ENCODE assay signal across 16 cellular contexts in the genomic region with DNA sequence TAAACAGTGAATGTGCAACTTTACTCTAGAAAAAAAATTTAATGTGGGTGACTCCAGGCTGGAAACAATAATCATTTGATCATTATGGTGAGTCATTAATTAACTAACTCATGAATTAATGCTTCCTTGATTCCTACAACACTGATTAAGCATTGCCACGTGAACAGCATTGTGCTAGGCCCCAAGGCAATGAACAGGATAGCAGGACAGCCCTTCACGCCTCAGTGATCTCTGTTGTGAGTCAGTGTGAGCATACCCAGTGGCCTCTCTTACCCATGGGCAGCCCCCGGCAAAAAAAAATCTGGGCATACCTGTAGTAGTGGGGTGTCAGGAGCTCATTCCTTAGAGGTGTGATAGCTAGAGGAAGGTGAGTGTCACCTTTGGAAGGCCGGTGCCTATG.
DNase-seq lines count a peak whose midpoint lies in the region; ATAC-seq, FAIRE-seq and TF ChIP-seq lines count a peak whose summit lies in the region.
"Had no signal": no experiment of that assay in that cellular context is flagged by ENCODE, and none has a peak within 500 bp of the region (broad histone marks: within the 10 kb centered on the region; RNA-seq: fewer than 3 reads in every experiment).

No MANE protein-coding gene starts in this region.

- TF ChIP-seq POLR2A in breast epithelium (IDR thresholded peaks at IDR 0.05), result no peak

- H3K27ac ChIP-seq in breast epithelium, result peak overlapping the region in 1 of 2 donors; percentile 14
- H3K27ac ChIP-seq in RWPE2 (ENCODE audit: poor library complexity, severe bottlenecking), result peak overlapping the region; percentile 5
- H3K27ac ChIP-seq in small intestine (ENCODE audit: low read depth in 1 of 2, low read length in 1 of 2), result peak overlapping the region; percentile 2 to 21
- H3K27ac ChIP-seq: 22Rv1, hepatocyte, neutrophil had no signal

- no peak for TF ChIP-seq CTCF in MCF 10A (IDR thresholded peaks at IDR 0.05; ENCODE audit: unreplicated experiment)
- TF ChIP-seq CTCF in breast epithelium (IDR thresholded peaks at IDR 0.05), result no peak
- no peak for TF ChIP-seq CTCF in RWPE2 (IDR thresholded peaks at IDR 0.05; ENCODE audit: poor library complexity, severe bottlenecking)
- TF ChIP-seq CTCF in Caco-2 (IDR thresholded peaks at IDR 0.05; ENCODE audit: insufficient read depth in 1 of 2, low read depth in 1 of 2, low read length in 1 of 2, severe bottlenecking in 1 of 2, unreplicated experiment in 1 of 2), result no peak
- TF ChIP-seq CTCF in D721Med (IDR thresholded peaks at IDR 0.05; ENCODE audit: insufficient read depth, missing control alignments), result no peak

- H3K36me3 ChIP-seq in breast epithelium, result no peaks in the 10 kb centered on the region
- H3K36me3 ChIP-seq in RWPE2 (ENCODE audit: low read depth), result no peaks in the 10 kb centered on the region
- H3K36me3 ChIP-seq in small intestine (ENCODE audit: control insufficient read depth in 2 of 2, insufficient read depth in 2 of 2, low read length in 2 of 2), result no peaks in the 10 kb centered on the region
- H3K36me3 ChIP-seq in Caco-2 (ENCODE audit: control insufficient read depth, insufficient read depth, low read length), result no peaks in the 10 kb centered on the region
- H3K36me3 ChIP-seq: neutrophil had no signal

- H3K4me3 Mint-ChIP-seq in MCF 10A (ENCODE audit: unreplicated experiment) (no peak overlapping the region), Caco-2 (ENCODE audit: unreplicated experiment) (no peak overlapping the region)
- H3K4me3 Mint-ChIP-seq: CD4-positive, CD25-positive, alpha-beta regulatory T cell had no signal

- H3K36me3 Mint-ChIP-seq in MCF 10A (ENCODE audit: insufficient read depth, unreplicated experiment), result no peaks in the 10 kb centered on the region
- no peaks in the 10 kb centered on the region for H3K36me3 Mint-ChIP-seq in Caco-2 (ENCODE audit: insufficient read depth, unreplicated experiment)
- H3K36me3 Mint-ChIP-seq: CD4-positive, CD25-positive, alpha-beta regulatory T cell had no signal

- no peak for FAIRE-seq in small intestine (lab: Jason Lieb, UNC)
- no peak for FAIRE-seq in D721Med (lab: Jason Lieb, UNC)
- FAIRE-seq: HTR-8/SVneo had no signal

- peaks cover 35% of the 10 kb centered on the region for H3K4me1 Mint-ChIP-seq in MCF 10A (ENCODE audit: insufficient read depth, unreplicated experiment)
- no peaks in the 10 kb centered on the region for H3K4me1 Mint-ChIP-seq in Caco-2 (ENCODE audit: low read depth, unreplicated experiment)
- H3K4me1 Mint-ChIP-seq: CD4-positive, CD25-positive, alpha-beta regulatory T cell had no signal

- BruUV-seq in MCF 10A (replicated peaks; lab: Mats Ljungman, UMichigan) (no TSS peak), Caco-2 (replicated peaks; lab: Mats Ljungman, UMichigan) (no TSS peak)

- peak; percentile 62 for DNase-seq in MCF 10A (ENCODE audit: unreplicated experiment)
- no peak for DNase-seq in breast epithelium (ENCODE audit: low spot score in 2 of 2)
- DNase-seq in RWPE2 (ENCODE audit: low spot score), result no peak
- DNase-seq in foreskin melanocyte, result peak; percentile 94
- DNase-seq in small intestine, result peak; percentile 87
- DNase-seq in Caco-2, result no peak
- no peak for DNase-seq in NCI-H524 treated with DMSO at 0.1 percent for 48 hours (lab: John Stamatoyannopoulos, UW)
- DNase-seq in D721Med (ENCODE audit: insufficient read length, low spot score), result no peak
- DNase-seq: activated naive CD4-positive, alpha-beta T cell treated with Interleukin-2 at 50 U/mL for 16 hours; caudate nucleus; CD4-positive, CD25-positive, alpha-beta regulatory T cell; NCI-H2171 had no signal

- H3K4me3 ChIP-seq in breast epithelium (no peak overlapping the region), RWPE2 (ENCODE audit: severe bottlenecking) (no peak overlapping the region), small intestine (ENCODE audit: low read depth in 1 of 2, low read length in 2 of 2) (no peak overlapping the region), Caco-2 (ENCODE audit: low read depth, low read length) (no peak overlapping the region)
- H3K4me3 ChIP-seq: hepatocyte had no signal

- POLR2A ChIA-PET in MCF 10A (lab: Yijun Ruan, JAX) (no interaction called here), Caco-2 (lab: Charles Lee) (interaction anchor here (0.7 kb wide), 1 partner anchor 171 kb away, joined by 15 read pairs; no protein-coding TSS in a partner anchor)

- H3K9me3 Mint-ChIP-seq in MCF 10A (ENCODE audit: unreplicated experiment) (no peaks in the 10 kb centered on the region), Caco-2 (ENCODE audit: unreplicated experiment) (no peaks in the 10 kb centered on the region)
- H3K9me3 Mint-ChIP-seq: CD4-positive, CD25-positive, alpha-beta regulatory T cell had no signal

- H3K27ac Mint-ChIP-seq in MCF 10A (ENCODE audit: low read depth, unreplicated experiment) (peak overlapping the region; percentile 49), Caco-2 (ENCODE audit: unreplicated experiment) (no peak overlapping the region)
- H3K27ac Mint-ChIP-seq: CD4-positive, CD25-positive, alpha-beta regulatory T cell had no signal

- H3K4me1 ChIP-seq in breast epithelium (no peaks in the 10 kb centered on the region), RWPE2 (ENCODE audit: insufficient read depth, poor library complexity, severe bottlenecking) (peaks cover 19% of the 10 kb centered on the region), small intestine (ENCODE audit: control insufficient read depth in 2 of 2, insufficient read depth in 1 of 2, low read depth in 1 of 2, low read length in 1 of 2) (peaks cover 1 to 3% of the 10 kb centered on the region in 2 donors), Caco-2 (no peaks in the 10 kb centered on the region)

- peak; percentile 85 for ATAC-seq in RWPE2 (ENCODE audit: low read depth)

- intact Hi-C loops in MCF 10A (cut with micrococcal nuclease) (no loop called here), breast epithelium (cut with DNase I; ENCODE audit: low total_unique reads) (no loop called here), Caco-2 (cut with micrococcal nuclease; ENCODE audit: unreplicated experiment) (no loop called here)

- WGBS in small intestine, 3 donors, result 24 to 65% (median 56%) methylated on average over 4 of the region's 4 CpGs

- no peaks in the 10 kb centered on the region for H3K9me3 ChIP-seq in breast epithelium
- H3K9me3 ChIP-seq in RWPE2 (ENCODE audit: severe bottlenecking), result no peaks in the 10 kb centered on the region
- no peaks in the 10 kb centered on the region for H3K9me3 ChIP-seq in small intestine (ENCODE audit: control insufficient read depth, low read depth)
- H3K9me3 ChIP-seq in Caco-2, result no peaks in the 10 kb centered on the region
- H3K9me3 ChIP-seq: neutrophil had no signal

- CTCF ChIA-PET in MCF 10A (lab: Yijun Ruan, JAX), result interaction anchor here (0.6 kb wide), 1 partner anchor 47 kb away, joined by 5 read pairs; no protein-coding TSS in a partner anchor
- CTCF ChIA-PET in Caco-2 (lab: Charles Lee), result no interaction called here

- H3K27me3 ChIP-seq in breast epithelium, result no peaks in the 10 kb centered on the region
- no peaks in the 10 kb centered on the region for H3K27me3 ChIP-seq in RWPE2 (ENCODE audit: insufficient read depth, poor library complexity, severe bottlenecking)
- no peaks in the 10 kb centered on the region for H3K27me3 ChIP-seq in small intestine (ENCODE audit: control insufficient read depth in 2 of 2, insufficient read depth in 2 of 2, low read length in 2 of 2)
- H3K27me3 ChIP-seq in Caco-2 (replicated peaks; ENCODE audit: control insufficient read depth, insufficient read depth, low read length), result no peaks in the 10 kb centered on the region
- H3K27me3 ChIP-seq: hepatocyte had no signal

- H3K27me3 Mint-ChIP-seq in MCF 10A (ENCODE audit: insufficient read depth, unreplicated experiment), result no peaks in the 10 kb centered on the region
- no peaks in the 10 kb centered on the region for H3K27me3 Mint-ChIP-seq in Caco-2 (ENCODE audit: insufficient read depth, unreplicated experiment)

Comparison
In these comparisons a context has a peak if more than half of its experiments do, and no peak if none do; other contexts are left out.
1. DNase-seq: peak in MCF 10A (single experiment), foreskin melanocyte (single experiment) and small intestine (single experiment); none in breast epithelium (0 of 2), RWPE2 (single experiment), Caco-2 (0 of 2), NCI-H524 treated with DMSO at 0.1 percent for 48 hours (single experiment) and D721Med (single experiment).